20 cellular contexts compared by ENCODE assay signal in genomic region chr9:134245179-134245578, GRCh38.
DNase-seq lines count a peak whose midpoint lies in the region; ATAC-seq and TF ChIP-seq lines count a peak whose summit lies in the region.
"Had no signal": no experiment of that assay in that cellular context is flagged by ENCODE, and none has a peak within 500 bp of the region (broad histone marks: within the 10 kb centered on the region; RNA-seq: fewer than 3 reads in every experiment).

No MANE protein-coding gene starts in this region.

- peak overlapping the region; percentile 46 for H3K27ac Mint-ChIP-seq in activated T-helper 1 cell treated with anti-CD3 and anti-CD28 coated beads, Interleukin-12 subunit alpha, Interleukin-12 subunit beta, Interleukin-2, Interleukin-4 antibody, amounts not matched to agents 30 ng/mL and 10 ng/mL and 1 ng/mL, durations not matched to agents 14 hours and 24 hours and 36 hours
- H3K27ac Mint-ChIP-seq in stimulated activated effector memory CD8-positive, alpha-beta T cell treated with anti-CD3 and anti-CD28 coated beads, Interleukin-12 subunit alpha, Interleukin-12 subunit beta, amount 100 ng/mL, for 72 hours = no peak overlapping the region

- intact Hi-C loops in right cardiac atrium (cut with DNase I) (no loop called here), left ventricle myocardium superior (cut with micrococcal nuclease) (no loop called here), mucosa of descending colon (cut with DNase I, micrococcal nuclease) (no loop called here)
- intact Hi-C loops in activated T-helper 1 cell treated with anti-CD3 and anti-CD28 coated beads, Interleukin-12 subunit alpha, Interleukin-12 subunit beta, Interleukin-2, Interleukin-4 antibody, amounts not matched to agents 30 ng/mL and 10 ng/mL and 1 ng/mL, durations not matched to agents 14 hours and 24 hours and 36 hours (cut with micrococcal nuclease) = no loop called here

- no peaks in the 10 kb centered on the region for H3K4me1 ChIP-seq in right cardiac atrium (ENCODE audit: control insufficient read depth, insufficient read depth, low read length)
- H3K4me1 ChIP-seq in mucosa of descending colon (ENCODE audit: low read depth) = no peaks in the 10 kb centered on the region
- H3K4me1 ChIP-seq: SJCRH30 had no signal

- H3K9me3 Mint-ChIP-seq in activated T-helper 1 cell treated with anti-CD3 and anti-CD28 coated beads, Interleukin-12 subunit alpha, Interleukin-12 subunit beta, Interleukin-2, Interleukin-4 antibody, amounts not matched to agents 30 ng/mL and 10 ng/mL and 1 ng/mL, durations not matched to agents 14 hours and 24 hours and 36 hours = peaks cover 13% of the 10 kb centered on the region
- peaks cover 6% of the 10 kb centered on the region for H3K9me3 Mint-ChIP-seq in stimulated activated effector memory CD8-positive, alpha-beta T cell treated with anti-CD3 and anti-CD28 coated beads, Interleukin-12 subunit alpha, Interleukin-12 subunit beta, amount 100 ng/mL, for 72 hours

- H3K4me1 Mint-ChIP-seq in activated T-helper 1 cell treated with anti-CD3 and anti-CD28 coated beads, Interleukin-12 subunit alpha, Interleukin-12 subunit beta, Interleukin-2, Interleukin-4 antibody, amounts not matched to agents 30 ng/mL and 10 ng/mL and 1 ng/mL, durations not matched to agents 14 hours and 24 hours and 36 hours (ENCODE audit: low read depth) = peaks cover 7% of the 10 kb centered on the region
- peaks cover 12% of the 10 kb centered on the region for H3K4me1 Mint-ChIP-seq in stimulated activated effector memory CD8-positive, alpha-beta T cell treated with anti-CD3 and anti-CD28 coated beads, Interleukin-12 subunit alpha, Interleukin-12 subunit beta, amount 100 ng/mL, for 72 hours

- H3K27me3 Mint-ChIP-seq in activated T-helper 1 cell treated with anti-CD3 and anti-CD28 coated beads, Interleukin-12 subunit alpha, Interleukin-12 subunit beta, Interleukin-2, Interleukin-4 antibody, amounts not matched to agents 30 ng/mL and 10 ng/mL and 1 ng/mL, durations not matched to agents 14 hours and 24 hours and 36 hours (ENCODE audit: insufficient read depth) = peaks cover 13% of the 10 kb centered on the region

- no peaks in the 10 kb centered on the region for H3K27me3 ChIP-seq in right cardiac atrium (ENCODE audit: control insufficient read depth, insufficient read depth)

- no peak overlapping the region for H3K27ac ChIP-seq in right cardiac atrium (ENCODE audit: low read length)
- H3K27ac ChIP-seq: PC-9, RWPE1, SJCRH30 had no signal

- no peaks in the 10 kb centered on the region for H3K9me3 ChIP-seq in right cardiac atrium (ENCODE audit: control insufficient read depth, low read length)
- H3K9me3 ChIP-seq in mucosa of descending colon = peaks cover 6% of the 10 kb centered on the region

- WGBS in right cardiac atrium = 92% methylated on average over 11 of the region's 11 CpGs

- no peaks in the 10 kb centered on the region for H3K36me3 ChIP-seq in mucosa of descending colon (ENCODE audit: low read depth)
- H3K36me3 ChIP-seq: SJCRH30 had no signal

- no peak overlapping the region for H3K4me3 Mint-ChIP-seq in activated T-helper 1 cell treated with anti-CD3 and anti-CD28 coated beads, Interleukin-12 subunit alpha, Interleukin-12 subunit beta, Interleukin-2, Interleukin-4 antibody, amounts not matched to agents 30 ng/mL and 10 ng/mL and 1 ng/mL, durations not matched to agents 14 hours and 24 hours and 36 hours
- H3K4me3 Mint-ChIP-seq in stimulated activated effector memory CD8-positive, alpha-beta T cell treated with anti-CD3 and anti-CD28 coated beads, Interleukin-12 subunit alpha, Interleukin-12 subunit beta, amount 100 ng/mL, for 72 hours = no peak overlapping the region
- H3K4me3 Mint-ChIP-seq: CD14-positive monocyte had no signal

- no peak for TF ChIP-seq CTCF in mucosa of descending colon (IDR thresholded peaks at IDR 0.05)

- H3K36me3 Mint-ChIP-seq in activated T-helper 1 cell treated with anti-CD3 and anti-CD28 coated beads, Interleukin-12 subunit alpha, Interleukin-12 subunit beta, Interleukin-2, Interleukin-4 antibody, amounts not matched to agents 30 ng/mL and 10 ng/mL and 1 ng/mL, durations not matched to agents 14 hours and 24 hours and 36 hours (ENCODE audit: low read depth) = no peaks in the 10 kb centered on the region
- no peaks in the 10 kb centered on the region for H3K36me3 Mint-ChIP-seq in stimulated activated effector memory CD8-positive, alpha-beta T cell treated with anti-CD3 and anti-CD28 coated beads, Interleukin-12 subunit alpha, Interleukin-12 subunit beta, amount 100 ng/mL, for 72 hours

- H3K4me3 ChIP-seq in right cardiac atrium (ENCODE audit: low read length) (no peak overlapping the region), mucosa of descending colon (no peak overlapping the region)
- H3K4me3 ChIP-seq: PC-9, SJCRH30 had no signal

- ATAC-seq in right cardiac atrium (no peak), left ventricle myocardium superior (no peak), mucosa of descending colon (peak; percentile 26), GM19351 (IDR thresholded peaks at IDR 0.05; ENCODE audit: unreplicated experiment) (no peak)
- ATAC-seq in stimulated activated effector memory CD8-positive, alpha-beta T cell treated with anti-CD3 and anti-CD28 coated beads, Interleukin-12 subunit alpha, Interleukin-12 subunit beta, amount 100 ng/mL, for 72 hours = no peak
- ATAC-seq: HCT116 had no signal

- DNase-seq in right cardiac atrium (peak in 2 of 3 donors; percentile 22 to 42), left ventricle myocardium superior (no peak), mucosa of descending colon (no peak)
- no peak for DNase-seq in activated T-helper 1 cell treated with anti-CD3 and anti-CD28 coated beads, Interleukin-12 subunit alpha, Interleukin-12 subunit beta, Interleukin-2, Interleukin-4 antibody, amounts not matched to agents 30 ng/mL and 10 ng/mL and 1 ng/mL, durations not matched to agents 14 hours and 24 hours and 36 hours (ENCODE audit: low spot score)
- no peak for DNase-seq in stimulated activated effector memory CD8-positive, alpha-beta T cell treated with anti-CD3 and anti-CD28 coated beads, Interleukin-12 subunit alpha, Interleukin-12 subunit beta, amount 100 ng/mL, for 72 hours (ENCODE audit: low spot score in 2 of 2)
- DNase-seq in activated CD4-positive, CD25-positive, alpha-beta regulatory T cell (lab: John Stamatoyannopoulos, UW) = no peak
- DNase-seq: AML-193, DMS53, GDM1, Karpas-422, NCI-H1694, NCI-H2081, NCI-H2171 treated with DMSO at 0.1 percent for 48 hours, NCI-H524 treated with DMSO at 0.1 percent for 48 hours, PC-9, SJCRH30 had no signal

Comparison
In these comparisons a context has a peak if more than half of its experiments do, and no peak if none do; other contexts are left out.
1. DNase-seq: peak in right cardiac atrium (2 of 3); none in left ventricle myocardium superior (single experiment), activated T-helper 1 cell treated with anti-CD3 and anti-CD28 coated beads, Interleukin-12 subunit alpha, Interleukin-12 subunit beta, Interleukin-2, Interleukin-4 antibody, amounts not matched to agents 30 ng/mL and 10 ng/mL and 1 ng/mL, durations not matched to agents 14 hours and 24 hours and 36 hours (single experiment), mucosa of descending colon (0 of 3), stimulated activated effector memory CD8-positive, alpha-beta T cell treated with anti-CD3 and anti-CD28 coated beads, Interleukin-12 subunit alpha, Interleukin-12 subunit beta, amount 100 ng/mL, for 72 hours (0 of 2) and activated CD4-positive, CD25-positive, alpha-beta regulatory T cell (0 of 4).